In the genomic region with DNA sequence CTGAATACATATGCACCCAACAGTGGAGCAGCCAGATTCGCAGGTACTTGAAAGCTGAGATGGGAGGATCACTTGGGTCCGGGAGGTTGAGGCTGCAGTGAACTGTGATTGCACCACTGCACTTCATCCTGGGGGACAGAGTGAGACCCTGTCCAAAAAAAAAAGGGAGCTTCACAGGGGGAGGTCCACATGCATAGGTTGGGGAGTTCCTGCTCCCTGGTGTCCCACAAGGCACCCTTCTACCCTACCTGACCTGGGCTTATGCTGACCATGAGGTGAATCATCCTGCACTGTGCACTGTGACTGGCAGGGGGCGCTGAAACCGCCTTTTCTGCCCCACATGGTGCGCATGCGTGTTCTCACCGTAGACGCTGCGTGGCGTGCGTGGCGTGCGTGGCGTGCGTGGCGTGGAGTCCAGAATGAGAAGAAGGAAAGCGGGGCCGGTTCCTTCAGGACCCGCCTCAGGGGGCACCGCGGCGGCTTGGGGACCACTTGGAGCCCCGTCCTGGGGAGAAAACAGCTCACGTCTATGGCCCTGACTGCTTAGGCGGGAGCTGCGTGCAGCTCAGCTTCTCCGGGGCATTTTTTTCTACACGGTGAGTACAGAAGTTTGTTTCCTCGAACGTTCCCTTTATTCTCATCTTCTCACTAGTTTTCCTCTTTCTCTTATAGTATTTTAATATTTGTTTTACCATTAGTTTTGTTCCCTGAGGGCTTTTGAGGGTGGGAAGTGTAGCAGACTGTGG, we compare ENCODE assay signal across 1 cellular context.
A peak's percentile ranks its signal among the peaks of the same experiment; 100 is the strongest.
TF ChIP-seq lines count a peak whose summit lies in the region.

No MANE protein-coding gene starts in this region.

TF ChIP-seq in K562, 482 proteins besides CTCF, POLR2A, EP300 and RAD21 (continued from another document and continues in another):
- TF ChIP-seq, protein P1, sequence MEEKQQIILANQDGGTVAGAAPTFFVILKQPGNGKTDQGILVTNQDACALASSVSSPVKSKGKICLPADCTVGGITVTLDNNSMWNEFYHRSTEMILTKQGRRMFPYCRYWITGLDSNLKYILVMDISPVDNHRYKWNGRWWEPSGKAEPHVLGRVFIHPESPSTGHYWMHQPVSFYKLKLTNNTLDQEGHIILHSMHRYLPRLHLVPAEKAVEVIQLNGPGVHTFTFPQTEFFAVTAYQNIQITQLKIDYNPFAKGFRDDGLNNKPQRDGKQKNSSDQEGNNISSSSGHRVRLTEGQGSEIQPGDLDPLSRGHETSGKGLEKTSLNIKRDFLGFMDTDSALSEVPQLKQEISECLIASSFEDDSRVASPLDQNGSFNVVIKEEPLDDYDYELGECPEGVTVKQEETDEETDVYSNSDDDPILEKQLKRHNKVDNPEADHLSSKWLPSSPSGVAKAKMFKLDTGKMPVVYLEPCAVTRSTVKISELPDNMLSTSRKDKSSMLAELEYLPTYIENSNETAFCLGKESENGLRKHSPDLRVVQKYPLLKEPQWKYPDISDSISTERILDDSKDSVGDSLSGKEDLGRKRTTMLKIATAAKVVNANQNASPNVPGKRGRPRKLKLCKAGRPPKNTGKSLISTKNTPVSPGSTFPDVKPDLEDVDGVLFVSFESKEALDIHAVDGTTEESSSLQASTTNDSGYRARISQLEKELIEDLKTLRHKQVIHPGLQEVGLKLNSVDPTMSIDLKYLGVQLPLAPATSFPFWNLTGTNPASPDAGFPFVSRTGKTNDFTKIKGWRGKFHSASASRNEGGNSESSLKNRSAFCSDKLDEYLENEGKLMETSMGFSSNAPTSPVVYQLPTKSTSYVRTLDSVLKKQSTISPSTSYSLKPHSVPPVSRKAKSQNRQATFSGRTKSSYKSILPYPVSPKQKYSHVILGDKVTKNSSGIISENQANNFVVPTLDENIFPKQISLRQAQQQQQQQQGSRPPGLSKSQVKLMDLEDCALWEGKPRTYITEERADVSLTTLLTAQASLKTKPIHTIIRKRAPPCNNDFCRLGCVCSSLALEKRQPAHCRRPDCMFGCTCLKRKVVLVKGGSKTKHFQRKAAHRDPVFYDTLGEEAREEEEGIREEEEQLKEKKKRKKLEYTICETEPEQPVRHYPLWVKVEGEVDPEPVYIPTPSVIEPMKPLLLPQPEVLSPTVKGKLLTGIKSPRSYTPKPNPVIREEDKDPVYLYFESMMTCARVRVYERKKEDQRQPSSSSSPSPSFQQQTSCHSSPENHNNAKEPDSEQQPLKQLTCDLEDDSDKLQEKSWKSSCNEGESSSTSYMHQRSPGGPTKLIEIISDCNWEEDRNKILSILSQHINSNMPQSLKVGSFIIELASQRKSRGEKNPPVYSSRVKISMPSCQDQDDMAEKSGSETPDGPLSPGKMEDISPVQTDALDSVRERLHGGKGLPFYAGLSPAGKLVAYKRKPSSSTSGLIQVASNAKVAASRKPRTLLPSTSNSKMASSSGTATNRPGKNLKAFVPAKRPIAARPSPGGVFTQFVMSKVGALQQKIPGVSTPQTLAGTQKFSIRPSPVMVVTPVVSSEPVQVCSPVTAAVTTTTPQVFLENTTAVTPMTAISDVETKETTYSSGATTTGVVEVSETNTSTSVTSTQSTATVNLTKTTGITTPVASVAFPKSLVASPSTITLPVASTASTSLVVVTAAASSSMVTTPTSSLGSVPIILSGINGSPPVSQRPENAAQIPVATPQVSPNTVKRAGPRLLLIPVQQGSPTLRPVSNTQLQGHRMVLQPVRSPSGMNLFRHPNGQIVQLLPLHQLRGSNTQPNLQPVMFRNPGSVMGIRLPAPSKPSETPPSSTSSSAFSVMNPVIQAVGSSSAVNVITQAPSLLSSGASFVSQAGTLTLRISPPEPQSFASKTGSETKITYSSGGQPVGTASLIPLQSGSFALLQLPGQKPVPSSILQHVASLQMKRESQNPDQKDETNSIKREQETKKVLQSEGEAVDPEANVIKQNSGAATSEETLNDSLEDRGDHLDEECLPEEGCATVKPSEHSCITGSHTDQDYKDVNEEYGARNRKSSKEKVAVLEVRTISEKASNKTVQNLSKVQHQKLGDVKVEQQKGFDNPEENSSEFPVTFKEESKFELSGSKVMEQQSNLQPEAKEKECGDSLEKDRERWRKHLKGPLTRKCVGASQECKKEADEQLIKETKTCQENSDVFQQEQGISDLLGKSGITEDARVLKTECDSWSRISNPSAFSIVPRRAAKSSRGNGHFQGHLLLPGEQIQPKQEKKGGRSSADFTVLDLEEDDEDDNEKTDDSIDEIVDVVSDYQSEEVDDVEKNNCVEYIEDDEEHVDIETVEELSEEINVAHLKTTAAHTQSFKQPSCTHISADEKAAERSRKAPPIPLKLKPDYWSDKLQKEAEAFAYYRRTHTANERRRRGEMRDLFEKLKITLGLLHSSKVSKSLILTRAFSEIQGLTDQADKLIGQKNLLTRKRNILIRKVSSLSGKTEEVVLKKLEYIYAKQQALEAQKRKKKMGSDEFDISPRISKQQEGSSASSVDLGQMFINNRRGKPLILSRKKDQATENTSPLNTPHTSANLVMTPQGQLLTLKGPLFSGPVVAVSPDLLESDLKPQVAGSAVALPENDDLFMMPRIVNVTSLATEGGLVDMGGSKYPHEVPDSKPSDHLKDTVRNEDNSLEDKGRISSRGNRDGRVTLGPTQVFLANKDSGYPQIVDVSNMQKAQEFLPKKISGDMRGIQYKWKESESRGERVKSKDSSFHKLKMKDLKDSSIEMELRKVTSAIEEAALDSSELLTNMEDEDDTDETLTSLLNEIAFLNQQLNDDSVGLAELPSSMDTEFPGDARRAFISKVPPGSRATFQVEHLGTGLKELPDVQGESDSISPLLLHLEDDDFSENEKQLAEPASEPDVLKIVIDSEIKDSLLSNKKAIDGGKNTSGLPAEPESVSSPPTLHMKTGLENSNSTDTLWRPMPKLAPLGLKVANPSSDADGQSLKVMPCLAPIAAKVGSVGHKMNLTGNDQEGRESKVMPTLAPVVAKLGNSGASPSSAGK (IDR thresholded peaks at IDR 0.05): peak; percentile 81
- TF ChIP-seq HMG20B (CRISPR knock-in tag; IDR thresholded peaks at IDR 0.05) (no peak), NFE2 (IDR thresholded peaks at IDR 0.05; ENCODE audit: low read depth) (peak; percentile 23; the same call in 1 of the 2 replicates), MEF2A (IDR thresholded peaks at IDR 0.05; ENCODE audit: control insufficient read depth, low read depth, low read length) (no peak), C11orf30 (IDR thresholded peaks at IDR 0.05; ENCODE audit: low read depth) (no peak), NCOA6 (IDR thresholded peaks at IDR 0.05) (peak; percentile 93), TBP (optimal IDR thresholded peaks at IDR 0.05; ENCODE audit: low read depth, low read length) (peak; percentile 72), POLR2G (IDR thresholded peaks at IDR 0.05; ENCODE audit: low read depth, low read length) (peak; percentile 75), GATAD2A (IDR thresholded peaks at IDR 0.05) (0 out of 2 replicates have a peak, but pooled peaks have one; percentile 31), NBN (IDR thresholded peaks at IDR 0.05; ENCODE audit: low read depth) (no peak), HNRNPLL (IDR thresholded peaks at IDR 0.05; ENCODE audit: low read depth, low read length, poor library complexity, severe bottlenecking) (peak; percentile 99), EGR1 (conservative IDR thresholded peaks at IDR 0.05) (peak; percentile 83), GTF2F1 (IDR thresholded peaks at IDR 0.05; ENCODE audit: low read depth, low read length) (0 out of 2 replicates have a peak, but pooled peaks have one; percentile 29), ARNT (IDR thresholded peaks at IDR 0.05) (no peak), JUND (IDR thresholded peaks at IDR 0.05; ENCODE audit: borderline replicate concordance, low read depth, low read length) (peak; percentile 89), JUND (tag; IDR thresholded peaks at IDR 0.05; ENCODE audit: borderline replicate concordance, low read depth, low read length) (peak; percentile 84; the same call in 2 of the 3 replicates), EHMT2 (IDR thresholded peaks at IDR 0.05) (no peak), EWSR1 (IDR thresholded peaks at IDR 0.05; ENCODE audit: borderline replicate concordance, low read depth, partially characterized antibody) (no peak), POLR3A (IDR thresholded peaks at IDR 0.05; ENCODE audit: borderline replicate concordance, extremely low read depth, insufficient read depth, insufficient read length) (no peak), ATF1 (CRISPR knock-in tag; IDR thresholded peaks at IDR 0.05) (no peak), ATF1 (tag; IDR thresholded peaks at IDR 0.05) (peak; percentile 32; the same call in 1 of the 2 replicates), GTF2A2 (tag; IDR thresholded peaks at IDR 0.05) (no peak), RBFOX2 (IDR thresholded peaks at IDR 0.05; ENCODE audit: low read depth, low read length) (peak; percentile 78)
- TF ChIP-seq, protein P2, sequence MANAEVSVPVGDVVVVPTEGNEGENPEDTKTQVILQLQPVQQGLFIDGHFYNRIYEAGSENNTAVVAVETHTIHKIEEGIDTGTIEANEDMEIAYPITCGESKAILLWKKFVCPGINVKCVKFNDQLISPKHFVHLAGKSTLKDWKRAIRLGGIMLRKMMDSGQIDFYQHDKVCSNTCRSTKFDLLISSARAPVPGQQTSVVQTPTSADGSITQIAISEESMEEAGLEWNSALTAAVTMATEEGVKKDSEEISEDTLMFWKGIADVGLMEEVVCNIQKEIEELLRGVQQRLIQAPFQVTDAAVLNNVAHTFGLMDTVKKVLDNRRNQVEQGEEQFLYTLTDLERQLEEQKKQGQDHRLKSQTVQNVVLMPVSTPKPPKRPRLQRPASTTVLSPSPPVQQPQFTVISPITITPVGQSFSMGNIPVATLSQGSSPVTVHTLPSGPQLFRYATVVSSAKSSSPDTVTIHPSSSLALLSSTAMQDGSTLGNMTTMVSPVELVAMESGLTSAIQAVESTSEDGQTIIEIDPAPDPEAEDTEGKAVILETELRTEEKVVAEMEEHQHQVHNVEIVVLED (CRISPR knock-in tag; IDR thresholded peaks at IDR 0.05): peak; percentile 97
- TF ChIP-seq, protein P3, sequence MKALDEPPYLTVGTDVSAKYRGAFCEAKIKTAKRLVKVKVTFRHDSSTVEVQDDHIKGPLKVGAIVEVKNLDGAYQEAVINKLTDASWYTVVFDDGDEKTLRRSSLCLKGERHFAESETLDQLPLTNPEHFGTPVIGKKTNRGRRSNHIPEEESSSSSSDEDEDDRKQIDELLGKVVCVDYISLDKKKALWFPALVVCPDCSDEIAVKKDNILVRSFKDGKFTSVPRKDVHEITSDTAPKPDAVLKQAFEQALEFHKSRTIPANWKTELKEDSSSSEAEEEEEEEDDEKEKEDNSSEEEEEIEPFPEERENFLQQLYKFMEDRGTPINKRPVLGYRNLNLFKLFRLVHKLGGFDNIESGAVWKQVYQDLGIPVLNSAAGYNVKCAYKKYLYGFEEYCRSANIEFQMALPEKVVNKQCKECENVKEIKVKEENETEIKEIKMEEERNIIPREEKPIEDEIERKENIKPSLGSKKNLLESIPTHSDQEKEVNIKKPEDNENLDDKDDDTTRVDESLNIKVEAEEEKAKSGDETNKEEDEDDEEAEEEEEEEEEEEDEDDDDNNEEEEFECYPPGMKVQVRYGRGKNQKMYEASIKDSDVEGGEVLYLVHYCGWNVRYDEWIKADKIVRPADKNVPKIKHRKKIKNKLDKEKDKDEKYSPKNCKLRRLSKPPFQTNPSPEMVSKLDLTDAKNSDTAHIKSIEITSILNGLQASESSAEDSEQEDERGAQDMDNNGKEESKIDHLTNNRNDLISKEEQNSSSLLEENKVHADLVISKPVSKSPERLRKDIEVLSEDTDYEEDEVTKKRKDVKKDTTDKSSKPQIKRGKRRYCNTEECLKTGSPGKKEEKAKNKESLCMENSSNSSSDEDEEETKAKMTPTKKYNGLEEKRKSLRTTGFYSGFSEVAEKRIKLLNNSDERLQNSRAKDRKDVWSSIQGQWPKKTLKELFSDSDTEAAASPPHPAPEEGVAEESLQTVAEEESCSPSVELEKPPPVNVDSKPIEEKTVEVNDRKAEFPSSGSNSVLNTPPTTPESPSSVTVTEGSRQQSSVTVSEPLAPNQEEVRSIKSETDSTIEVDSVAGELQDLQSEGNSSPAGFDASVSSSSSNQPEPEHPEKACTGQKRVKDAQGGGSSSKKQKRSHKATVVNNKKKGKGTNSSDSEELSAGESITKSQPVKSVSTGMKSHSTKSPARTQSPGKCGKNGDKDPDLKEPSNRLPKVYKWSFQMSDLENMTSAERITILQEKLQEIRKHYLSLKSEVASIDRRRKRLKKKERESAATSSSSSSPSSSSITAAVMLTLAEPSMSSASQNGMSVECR (CRISPR knock-in tag; IDR thresholded peaks at IDR 0.05): no peak
- TF ChIP-seq, protein P4, sequence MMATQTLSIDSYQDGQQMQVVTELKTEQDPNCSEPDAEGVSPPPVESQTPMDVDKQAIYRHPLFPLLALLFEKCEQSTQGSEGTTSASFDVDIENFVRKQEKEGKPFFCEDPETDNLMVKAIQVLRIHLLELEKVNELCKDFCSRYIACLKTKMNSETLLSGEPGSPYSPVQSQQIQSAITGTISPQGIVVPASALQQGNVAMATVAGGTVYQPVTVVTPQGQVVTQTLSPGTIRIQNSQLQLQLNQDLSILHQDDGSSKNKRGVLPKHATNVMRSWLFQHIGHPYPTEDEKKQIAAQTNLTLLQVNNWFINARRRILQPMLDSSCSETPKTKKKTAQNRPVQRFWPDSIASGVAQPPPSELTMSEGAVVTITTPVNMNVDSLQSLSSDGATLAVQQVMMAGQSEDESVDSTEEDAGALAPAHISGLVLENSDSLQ (IDR thresholded peaks at IDR 0.05): peak; percentile 86
- TF ChIP-seq, protein P5, sequence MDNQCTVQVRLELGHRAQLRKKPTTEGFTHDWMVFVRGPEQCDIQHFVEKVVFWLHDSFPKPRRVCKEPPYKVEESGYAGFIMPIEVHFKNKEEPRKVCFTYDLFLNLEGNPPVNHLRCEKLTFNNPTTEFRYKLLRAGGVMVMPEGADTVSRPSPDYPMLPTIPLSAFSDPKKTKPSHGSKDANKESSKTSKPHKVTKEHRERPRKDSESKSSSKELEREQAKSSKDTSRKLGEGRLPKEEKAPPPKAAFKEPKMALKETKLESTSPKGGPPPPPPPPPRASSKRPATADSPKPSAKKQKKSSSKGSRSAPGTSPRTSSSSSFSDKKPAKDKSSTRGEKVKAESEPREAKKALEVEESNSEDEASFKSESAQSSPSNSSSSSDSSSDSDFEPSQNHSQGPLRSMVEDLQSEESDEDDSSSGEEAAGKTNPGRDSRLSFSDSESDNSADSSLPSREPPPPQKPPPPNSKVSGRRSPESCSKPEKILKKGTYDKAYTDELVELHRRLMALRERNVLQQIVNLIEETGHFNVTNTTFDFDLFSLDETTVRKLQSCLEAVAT (IDR thresholded peaks at IDR 0.05): no peak
- TF ChIP-seq, protein P6, sequence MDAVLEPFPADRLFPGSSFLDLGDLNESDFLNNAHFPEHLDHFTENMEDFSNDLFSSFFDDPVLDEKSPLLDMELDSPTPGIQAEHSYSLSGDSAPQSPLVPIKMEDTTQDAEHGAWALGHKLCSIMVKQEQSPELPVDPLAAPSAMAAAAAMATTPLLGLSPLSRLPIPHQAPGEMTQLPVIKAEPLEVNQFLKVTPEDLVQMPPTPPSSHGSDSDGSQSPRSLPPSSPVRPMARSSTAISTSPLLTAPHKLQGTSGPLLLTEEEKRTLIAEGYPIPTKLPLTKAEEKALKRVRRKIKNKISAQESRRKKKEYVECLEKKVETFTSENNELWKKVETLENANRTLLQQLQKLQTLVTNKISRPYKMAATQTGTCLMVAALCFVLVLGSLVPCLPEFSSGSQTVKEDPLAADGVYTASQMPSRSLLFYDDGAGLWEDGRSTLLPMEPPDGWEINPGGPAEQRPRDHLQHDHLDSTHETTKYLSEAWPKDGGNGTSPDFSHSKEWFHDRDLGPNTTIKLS (IDR thresholded peaks at IDR 0.05; ENCODE audit: borderline replicate concordance, low read depth): peak; percentile 73; the same call in 1 of the 2 replicates
- TF ChIP-seq, protein P7, sequence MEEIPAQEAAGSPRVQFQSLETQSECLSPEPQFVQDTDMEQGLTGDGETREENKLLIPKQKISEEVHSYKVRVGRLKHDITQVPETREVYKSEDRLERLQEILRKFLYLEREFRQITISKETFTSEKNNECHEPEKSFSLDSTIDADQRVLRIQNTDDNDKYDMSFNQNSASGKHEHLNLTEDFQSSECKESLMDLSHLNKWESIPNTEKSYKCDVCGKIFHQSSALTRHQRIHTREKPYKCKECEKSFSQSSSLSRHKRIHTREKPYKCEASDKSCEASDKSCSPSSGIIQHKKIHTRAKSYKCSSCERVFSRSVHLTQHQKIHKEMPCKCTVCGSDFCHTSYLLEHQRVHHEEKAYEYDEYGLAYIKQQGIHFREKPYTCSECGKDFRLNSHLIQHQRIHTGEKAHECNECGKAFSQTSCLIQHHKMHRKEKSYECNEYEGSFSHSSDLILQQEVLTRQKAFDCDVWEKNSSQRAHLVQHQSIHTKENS (CRISPR knock-in tag; IDR thresholded peaks at IDR 0.05): no peak
